10 cellular contexts compared by ENCODE assay signal in the genomic region with DNA sequence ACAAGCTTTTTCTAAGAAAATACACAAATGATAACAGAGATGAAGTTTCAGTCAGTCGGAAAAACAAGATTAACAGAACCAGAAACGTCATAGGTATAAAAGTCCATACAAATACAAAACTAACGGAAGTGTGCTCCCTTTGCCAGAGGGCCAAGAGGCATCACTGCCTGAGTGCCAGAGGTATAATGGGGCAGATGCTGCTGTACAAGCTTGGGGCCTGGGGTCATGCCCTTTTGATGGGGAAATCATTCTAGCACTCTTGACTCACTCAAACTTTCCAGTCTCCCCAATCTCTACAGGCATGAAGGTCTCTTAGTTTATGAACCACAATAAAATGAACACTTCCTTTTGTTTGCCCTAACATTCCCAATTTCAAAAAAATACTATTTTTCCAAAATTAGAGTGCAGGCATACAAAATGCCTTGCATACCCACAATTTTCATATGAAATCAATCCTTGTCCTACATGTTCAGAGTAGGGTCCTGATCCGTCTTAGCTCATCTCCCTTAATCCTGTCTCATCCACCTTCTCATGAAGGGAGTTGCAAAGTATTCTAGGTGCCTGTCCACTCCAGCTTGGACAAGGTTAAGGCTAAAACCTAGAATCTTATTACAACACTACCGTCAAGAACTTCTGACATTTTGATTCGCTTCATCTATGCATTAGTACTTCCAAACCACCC. TPM values are rescaled to one million over a fixed set of nuclear protein-coding genes. Genes with fewer than 3 reads are reported as not detected.
DNase-seq lines count a peak whose midpoint lies in the region; ATAC-seq and TF ChIP-seq lines count a peak whose summit lies in the region.
"Had no signal": no experiment of that assay in that cellular context is flagged by ENCODE, and none has a peak within 500 bp of the region (broad histone marks: within the 10 kb centered on the region; RNA-seq: fewer than 3 reads in every experiment).

No MANE protein-coding gene starts in this region.

- DNase-seq in T-helper 2 cell treated with Interferon-gamma antibody and Interleukin-4, amounts not matched to agents 5 μg/mL and 100 μg/mL, for 36 hours (ENCODE audit: low spot score), result no peak
- DNase-seq in T-helper 2 cell (no peak), GM10248 (ENCODE audit: extremely low spot score) (no peak), substantia nigra (lab: John Stamatoyannopoulos, UW) (no peak)
- DNase-seq in activated CD4-positive, alpha-beta memory T cell treated with anti-CD3 and anti-CD28 coated beads for 36 hours, result no peak
- DNase-seq in stimulated activated naive CD8-positive, alpha-beta T cell treated with anti-CD3 and anti-CD28 coated beads, Interleukin-15, amount 100 ng/mL, for 72 hours, result no peak
- DNase-seq: activated CD4-positive, alpha-beta T cell treated with anti-CD3 and anti-CD28 coated beads, Interleukin-2, amount 50 U/mL, for 1 hour; C1 segment of cervical spinal cord had no signal

- H3K27ac ChIP-seq in substantia nigra (ENCODE audit: low read depth, low read length, poor library complexity, severe bottlenecking), result no peak overlapping the region

- no peak for TF ChIP-seq CTCF in GM10248 (IDR thresholded peaks at IDR 0.05; ENCODE audit: control extremely low read depth, extremely low read depth, low read depth, missing control alignments)

- no peaks in the 10 kb centered on the region for H3K9me3 Mint-ChIP-seq in T-helper 2 cell treated with Interferon-gamma antibody and Interleukin-4, amounts not matched to agents 5 μg/mL and 100 μg/mL, for 36 hours
- H3K9me3 Mint-ChIP-seq in activated CD4-positive, alpha-beta memory T cell treated with anti-CD3 and anti-CD28 coated beads for 36 hours, result no peaks in the 10 kb centered on the region
- peaks cover 0 to 4% of the 10 kb centered on the region in 2 donors for H3K9me3 Mint-ChIP-seq in stimulated activated naive CD8-positive, alpha-beta T cell treated with anti-CD3 and anti-CD28 coated beads, Interleukin-15, amount 100 ng/mL, for 72 hours

- peak overlapping the region; percentile 99 for H3K4me3 ChIP-seq in iPS-11a (ENCODE audit: low read depth, low read length)

- peak overlapping the region; percentile 92 for H3K4me3 Mint-ChIP-seq in T-helper 2 cell treated with Interferon-gamma antibody and Interleukin-4, amounts not matched to agents 5 μg/mL and 100 μg/mL, for 36 hours
- peak overlapping the region; percentile 90 for H3K4me3 Mint-ChIP-seq in activated CD4-positive, alpha-beta memory T cell treated with anti-CD3 and anti-CD28 coated beads for 36 hours
- H3K4me3 Mint-ChIP-seq in stimulated activated naive CD8-positive, alpha-beta T cell treated with anti-CD3 and anti-CD28 coated beads, Interleukin-15, amount 100 ng/mL, for 72 hours, result peak overlapping the region; percentile 92 to 94

- no peaks in the 10 kb centered on the region for H3K27me3 Mint-ChIP-seq in T-helper 2 cell treated with Interferon-gamma antibody and Interleukin-4, amounts not matched to agents 5 μg/mL and 100 μg/mL, for 36 hours (ENCODE audit: low read depth)
- no peaks in the 10 kb centered on the region for H3K27me3 Mint-ChIP-seq in activated CD4-positive, alpha-beta memory T cell treated with anti-CD3 and anti-CD28 coated beads for 36 hours
- H3K27me3 Mint-ChIP-seq in stimulated activated naive CD8-positive, alpha-beta T cell treated with anti-CD3 and anti-CD28 coated beads, Interleukin-15, amount 100 ng/mL, for 72 hours, result no peaks in the 10 kb centered on the region

- H3K27ac Mint-ChIP-seq in T-helper 2 cell treated with Interferon-gamma antibody and Interleukin-4, amounts not matched to agents 5 μg/mL and 100 μg/mL, for 36 hours, result peak overlapping the region; percentile 89
- peak overlapping the region; percentile 79 for H3K27ac Mint-ChIP-seq in activated CD4-positive, alpha-beta memory T cell treated with anti-CD3 and anti-CD28 coated beads for 36 hours
- H3K27ac Mint-ChIP-seq in stimulated activated naive CD8-positive, alpha-beta T cell treated with anti-CD3 and anti-CD28 coated beads, Interleukin-15, amount 100 ng/mL, for 72 hours, result peak overlapping the region; percentile 98

- CTCF ChIA-PET in activated CD4-positive, alpha-beta memory T cell treated with anti-CD3 and anti-CD28 coated beads for 36 hours (lab: Charles Lee), result interaction anchor here (1.2 to 3.8 kb wide), 2 partner anchors 10 to 13 kb away, joined by 3 to 17 read pairs; no protein-coding TSS in a partner anchor
- CTCF ChIA-PET in GM10248 (lab: Yijun Ruan, JAX), result interaction anchor here (1.3 to 1.8 kb wide), 3 partner anchors 8 to 12 kb away, joined by 4 to 12 read pairs (median 4); a partner anchor contains a TSS

- peaks cover 33% of the 10 kb centered on the region for H3K36me3 Mint-ChIP-seq in T-helper 2 cell treated with Interferon-gamma antibody and Interleukin-4, amounts not matched to agents 5 μg/mL and 100 μg/mL, for 36 hours (ENCODE audit: low read depth)
- H3K36me3 Mint-ChIP-seq in activated CD4-positive, alpha-beta memory T cell treated with anti-CD3 and anti-CD28 coated beads for 36 hours, result peaks cover 38% of the 10 kb centered on the region

- no peak for ATAC-seq in stimulated activated naive CD8-positive, alpha-beta T cell treated with anti-CD3 and anti-CD28 coated beads, Interleukin-15, amount 100 ng/mL, for 72 hours
- ATAC-seq in GM18873 (IDR thresholded peaks at IDR 0.05; ENCODE audit: low FRiP score, unreplicated experiment), result no peak

- H3K4me1 Mint-ChIP-seq in T-helper 2 cell treated with Interferon-gamma antibody and Interleukin-4, amounts not matched to agents 5 μg/mL and 100 μg/mL, for 36 hours (ENCODE audit: low read depth), result peaks cover 39% of the 10 kb centered on the region
- peaks cover 39% of the 10 kb centered on the region for H3K4me1 Mint-ChIP-seq in activated CD4-positive, alpha-beta memory T cell treated with anti-CD3 and anti-CD28 coated beads for 36 hours (ENCODE audit: low read depth)
- H3K4me1 Mint-ChIP-seq in stimulated activated naive CD8-positive, alpha-beta T cell treated with anti-CD3 and anti-CD28 coated beads, Interleukin-15, amount 100 ng/mL, for 72 hours, result peaks cover 56% of the 10 kb centered on the region

- POLR2A ChIA-PET in activated CD4-positive, alpha-beta memory T cell treated with anti-CD3 and anti-CD28 coated beads for 36 hours (lab: Charles Lee), result interaction anchor here (0.6 to 1.9 kb wide), 6 partner anchors 8 to 171 kb away, joined by 3 to 5 read pairs (median 4); no protein-coding TSS in a partner anchor
- POLR2A ChIA-PET in GM10248 (lab: Yijun Ruan, JAX), result interaction anchor here (0.7 kb wide), 1 partner anchor 403 kb away, joined by 4 read pairs; no protein-coding TSS in a partner anchor

- intact Hi-C loops in activated CD4-positive, alpha-beta memory T cell treated with anti-CD3 and anti-CD28 coated beads for 36 hours (cut with micrococcal nuclease), result loop anchor here (2.0 to 5.0 kb wide), 4 partner anchors 17 to 264 kb away; a partner anchor contains a TSS

RNA-seq across cellular contexts. Expression of a gene that starts 1.5 kb away (rescaled TPM):
- 100 to 1,000 TPM; 395 to 433 TPM for total RNA-seq in activated CD4-positive, alpha-beta memory T cell treated with anti-CD3 and anti-CD28 coated beads for 36 hours

RNA-seq across cellular contexts. Expression of a gene that starts 8.0 kb away (rescaled TPM):
- 10 to 100 TPM; 14.7 to 18.4 TPM for total RNA-seq in activated CD4-positive, alpha-beta memory T cell treated with anti-CD3 and anti-CD28 coated beads for 36 hours

RNA-seq across cellular contexts. Expression of a gene that starts 17.8 kb away (rescaled TPM):
- total RNA-seq in activated CD4-positive, alpha-beta memory T cell treated with anti-CD3 and anti-CD28 coated beads for 36 hours, result under 1 TPM; 0.38 to 0.51 TPM

RNA-seq across cellular contexts. Expression of a gene that starts 37.9 kb away (rescaled TPM):
- total RNA-seq in activated CD4-positive, alpha-beta memory T cell treated with anti-CD3 and anti-CD28 coated beads for 36 hours, result 10 to 100 TPM; 47.6 to 51.4 TPM

RNA-seq across cellular contexts. Expression of a gene that starts 46.1 kb away (rescaled TPM):
- not detected for total RNA-seq in activated CD4-positive, alpha-beta memory T cell treated with anti-CD3 and anti-CD28 coated beads for 36 hours
